12 cellular contexts compared by ENCODE assay signal in the genomic region with DNA sequence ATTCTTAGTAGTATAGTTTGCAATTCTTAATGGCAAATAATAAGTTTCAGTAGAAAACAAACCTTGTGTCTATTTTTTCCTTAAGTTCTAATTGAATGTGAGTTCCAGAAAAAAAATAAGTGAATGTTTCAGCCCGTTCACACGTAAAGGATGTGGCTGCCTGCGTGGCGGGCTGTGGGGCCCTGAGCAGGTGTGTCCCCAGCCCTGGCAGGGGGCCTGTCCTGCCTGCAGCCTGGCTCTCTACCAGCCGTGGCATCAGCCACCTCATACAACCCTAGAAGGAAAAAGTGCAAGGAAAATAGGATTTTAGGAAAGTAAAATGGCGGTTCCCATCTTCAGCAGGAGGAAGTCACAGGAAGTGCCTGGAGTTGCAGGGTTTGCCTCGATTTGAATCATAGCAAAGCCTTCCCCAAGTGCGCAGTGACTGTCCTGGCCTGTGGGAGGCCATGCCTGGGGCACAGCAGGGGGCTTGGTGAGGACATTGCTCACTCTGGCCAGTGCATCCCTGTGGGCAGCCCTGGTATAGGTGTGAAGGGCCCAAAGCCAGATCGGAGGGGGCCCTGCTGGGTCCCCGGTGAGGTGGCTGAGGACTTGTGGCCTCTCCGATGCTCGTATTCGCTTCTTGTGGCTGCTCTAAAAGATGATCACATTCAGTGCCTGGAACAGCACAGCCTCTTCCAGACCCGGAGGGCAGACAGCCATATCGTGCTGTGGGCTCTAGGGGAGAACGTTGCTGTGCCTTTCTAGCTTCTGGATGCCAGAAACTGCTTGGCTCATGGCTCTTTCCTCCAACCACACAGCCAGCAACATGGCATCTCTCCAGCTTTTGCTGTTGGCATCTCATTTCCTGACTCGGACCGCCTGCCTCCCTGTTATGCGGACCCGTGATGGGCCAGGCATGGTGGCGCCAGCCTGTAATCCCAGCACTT. TPM values are rescaled to one million over a fixed set of nuclear protein-coding genes. Genes with fewer than 3 reads are reported as not detected.
DNase-seq lines count a peak whose midpoint lies in the region; ATAC-seq, FAIRE-seq and TF ChIP-seq lines count a peak whose summit lies in the region.
"Had no signal": no experiment of that assay in that cellular context is flagged by ENCODE, and none has a peak within 500 bp of the region (broad histone marks: within the 10 kb centered on the region; RNA-seq: fewer than 3 reads in every experiment).

No MANE protein-coding gene starts in this region.

- peaks cover 7% of the 10 kb centered on the region for H3K79me2 ChIP-seq in astrocyte (ENCODE audit: insufficient read depth, low read length)

- no peak overlapping the region for H3K4me3 Mint-ChIP-seq in CD4-positive, alpha-beta memory T cell
- no peak overlapping the region for H3K4me3 Mint-ChIP-seq in astrocyte (ENCODE audit: unreplicated experiment)
- H3K4me3 Mint-ChIP-seq: dendritic cell treated with granulocyte-macrophage colony-stimulating factor and Interleukin-4, amounts not matched to agents 40 ng/mL and 50 ng/mL, for 4 days had no signal

- ATAC-seq in upper lobe of right lung: no peak
- ATAC-seq in HG02870 (IDR thresholded peaks at IDR 0.05; ENCODE audit: unreplicated experiment): no peak
- ATAC-seq: mucosa of descending colon had no signal

- DNase-seq in CD4-positive, alpha-beta memory T cell: no peak
- peak; percentile 14 for DNase-seq in astrocyte (ENCODE audit: low read depth)
- peak; percentile 52 for DNase-seq in myocyte (ENCODE audit: low read depth)
- DNase-seq in upper lobe of right lung: no peak
- DNase-seq in SJCRH30: no peak
- no peak for DNase-seq in sigmoid colon
- DNase-seq: mucosa of descending colon; stimulated activated CD4-positive, alpha-beta T cell treated with anti-CD3 and anti-CD28 coated beads, Interleukin-12 subunit alpha, Interleukin-12 subunit beta, amount 100 ng/mL, for 4 hours; stimulated activated naive CD4-positive, alpha-beta T cell treated with Interleukin-2 at 50 U/mL for 16 hours had no signal

- TF ChIP-seq CTCF in HEK293 (tag by site-specific recombination; IDR thresholded peaks at IDR 0.05) (peak; percentile 35; the same call in 1 of the 2 replicates), astrocyte (IDR thresholded peaks at IDR 0.05; ENCODE audit: insufficient read depth, low read depth, low read length) (no peak), upper lobe of right lung (IDR thresholded peaks at IDR 0.05) (no peak), sigmoid colon (IDR thresholded peaks at IDR 0.05) (no peak)

- H3K4me1 ChIP-seq in CD4-positive, alpha-beta memory T cell (ENCODE audit: insufficient read depth, low read length): no peaks in the 10 kb centered on the region
- H3K4me1 ChIP-seq in HEK293 (ENCODE audit: control insufficient read depth, insufficient read depth, low read length) (no peaks in the 10 kb centered on the region), astrocyte (ENCODE audit: insufficient read depth, low read length) (no peaks in the 10 kb centered on the region), upper lobe of right lung (no peaks in the 10 kb centered on the region), SJCRH30 (no peaks in the 10 kb centered on the region), sigmoid colon (peaks cover 0 to 7% (median 0%) of the 10 kb centered on the region in 4 donors)

- CTCF ChIA-PET in CD4-positive, alpha-beta memory T cell (lab: Charles Lee; ENCODE audit: partially characterized antibody): no interaction called here
- CTCF ChIA-PET in HEK293 (lab: Yijun Ruan, JAX): interaction anchor here (0.7 kb wide), 1 partner anchor 204 kb away, joined by 3 read pairs; no protein-coding TSS in a partner anchor

- peaks cover 0 to 4% (median under 1%) of the 10 kb centered on the region in 4 donors for H3K4me1 Mint-ChIP-seq in CD4-positive, alpha-beta memory T cell
- H3K4me1 Mint-ChIP-seq in astrocyte (ENCODE audit: low read depth, unreplicated experiment): peaks cover under 1% of the 10 kb centered on the region

- no peak for FAIRE-seq in astrocyte (lab: Jason Lieb, UNC)

- no peak overlapping the region for H3K27ac ChIP-seq in CD4-positive, alpha-beta memory T cell (ENCODE audit: low read depth, low read length)
- H3K27ac ChIP-seq in HEK293 (ENCODE audit: extremely low read depth, low read depth, low read length) (no peak overlapping the region), astrocyte (ENCODE audit: low read depth, low read length) (no peak overlapping the region), upper lobe of right lung (no peak overlapping the region), SJCRH30 (no peak overlapping the region), sigmoid colon (peak overlapping the region in 2 of 4 donors; percentile 34 to 43)

- peaks cover 6% of the 10 kb centered on the region for H4K20me1 ChIP-seq in astrocyte (ENCODE audit: insufficient read depth, low read length)

- POLR2A ChIA-PET in CD4-positive, alpha-beta memory T cell (lab: Charles Lee; ENCODE audit: partially characterized antibody): no interaction called here
- POLR2A ChIA-PET in HEK293 (lab: Yijun Ruan, JAX): interaction anchor here (0.5 to 1.9 kb wide), 4 partner anchors 12 to 28 kb away, joined by 4 to 7 read pairs (median 4); a partner anchor contains a TSS

- WGBS in sigmoid colon, 2 donors: 87 to 88% methylated on average over 21 of the region's 21 CpGs

- no peak overlapping the region for H3K4me3 ChIP-seq in CD4-positive, alpha-beta memory T cell (ENCODE audit: low read length in 2 of 2)
- H3K4me3 ChIP-seq in HEK293 (ENCODE audit: low read depth, low read length): no peak overlapping the region
- H3K4me3 ChIP-seq in astrocyte (ENCODE audit: insufficient read depth, low read depth, low read length): no peak overlapping the region
- H3K4me3 ChIP-seq in upper lobe of right lung: no peak overlapping the region
- no peak overlapping the region for H3K4me3 ChIP-seq in SJCRH30
- no peak overlapping the region for H3K4me3 ChIP-seq in sigmoid colon
- H3K4me3 ChIP-seq: mucosa of descending colon had no signal

- H3K9me3 Mint-ChIP-seq in CD4-positive, alpha-beta memory T cell: no peaks in the 10 kb centered on the region
- H3K9me3 Mint-ChIP-seq in astrocyte (ENCODE audit: unreplicated experiment): no peaks in the 10 kb centered on the region
- H3K9me3 Mint-ChIP-seq: dendritic cell treated with granulocyte-macrophage colony-stimulating factor and Interleukin-4, amounts not matched to agents 40 ng/mL and 50 ng/mL, for 4 days had no signal

- H3K27ac Mint-ChIP-seq in CD4-positive, alpha-beta memory T cell: peak overlapping the region in 5 of 7 donors; percentile 30 to 79 (median 42)
- H3K27ac Mint-ChIP-seq in astrocyte (ENCODE audit: unreplicated experiment): no peak overlapping the region
- H3K27ac Mint-ChIP-seq: dendritic cell treated with granulocyte-macrophage colony-stimulating factor and Interleukin-4, amounts not matched to agents 40 ng/mL and 50 ng/mL, for 4 days had no signal

- no peaks in the 10 kb centered on the region for H3K27me3 Mint-ChIP-seq in CD4-positive, alpha-beta memory T cell
- H3K27me3 Mint-ChIP-seq in astrocyte (ENCODE audit: low read depth, unreplicated experiment): no peaks in the 10 kb centered on the region
- H3K27me3 Mint-ChIP-seq: dendritic cell treated with granulocyte-macrophage colony-stimulating factor and Interleukin-4, amounts not matched to agents 40 ng/mL and 50 ng/mL, for 4 days had no signal

- no peak overlapping the region for H3K9ac ChIP-seq in astrocyte (ENCODE audit: low read length)

- H3K27me3 ChIP-seq in CD4-positive, alpha-beta memory T cell (ENCODE audit: insufficient read depth, low read length): no peaks in the 10 kb centered on the region
- H3K27me3 ChIP-seq in astrocyte (ENCODE audit: insufficient read depth, low read length): no peaks in the 10 kb centered on the region
- H3K27me3 ChIP-seq in upper lobe of right lung: no peaks in the 10 kb centered on the region
- H3K27me3 ChIP-seq in SJCRH30: no peaks in the 10 kb centered on the region
- no peaks in the 10 kb centered on the region for H3K27me3 ChIP-seq in sigmoid colon

- peaks cover 4 to 43% of the 10 kb centered on the region in 2 donors for H3K36me3 Mint-ChIP-seq in CD4-positive, alpha-beta memory T cell
- peaks cover 10% of the 10 kb centered on the region for H3K36me3 Mint-ChIP-seq in astrocyte (ENCODE audit: low read depth, unreplicated experiment)

- peak overlapping the region; percentile 5 for H3K4me2 ChIP-seq in astrocyte (ENCODE audit: low read length)

- H2AFZ ChIP-seq in astrocyte (ENCODE audit: low read depth, low read length): no peak overlapping the region

- TF ChIP-seq EP300 in sigmoid colon (IDR thresholded peaks at IDR 0.05): no peak

- intact Hi-C loops in CD4-positive, alpha-beta memory T cell (cut with micrococcal nuclease): no loop called here
- intact Hi-C loops in upper lobe of right lung (cut with DNase I) (no loop called here), sigmoid colon (cut with DNase I) (no loop called here)

- no peaks in the 10 kb centered on the region for H3K9me3 ChIP-seq in CD4-positive, alpha-beta memory T cell (ENCODE audit: control insufficient read depth in 1 of 2, low read length in 2 of 2)
- H3K9me3 ChIP-seq in HEK293 (ENCODE audit: control insufficient read depth, insufficient read depth, low read depth, low read length) (no peaks in the 10 kb centered on the region), astrocyte (ENCODE audit: insufficient read depth, low read depth, low read length) (no peaks in the 10 kb centered on the region), upper lobe of right lung (no peaks in the 10 kb centered on the region), SJCRH30 (replicated peaks) (no peaks in the 10 kb centered on the region), sigmoid colon (no peaks in the 10 kb centered on the region)
- H3K9me3 ChIP-seq: mucosa of descending colon had no signal

- peaks cover 17% of the 10 kb centered on the region for H3K36me3 ChIP-seq in CD4-positive, alpha-beta memory T cell (ENCODE audit: insufficient read depth, low read length)
- H3K36me3 ChIP-seq in HEK293 (ENCODE audit: control insufficient read depth in 2 of 2, insufficient read depth in 1 of 2, low read length in 2 of 2) (peaks cover 3 to 90% of the 10 kb centered on the region in 2 experiments; a peak in 2 of 3 replicates), astrocyte (ENCODE audit: insufficient read depth, low read length) (peaks cover 5% of the 10 kb centered on the region), upper lobe of right lung (peaks cover 54% of the 10 kb centered on the region), SJCRH30 (peaks cover 31% of the 10 kb centered on the region), sigmoid colon (peaks cover 20 to 76% (median 45%) of the 10 kb centered on the region in 4 donors)

- TF ChIP-seq POLR2A in sigmoid colon (IDR thresholded peaks at IDR 0.05): no peak

RNA-seq across cellular contexts. Expression of a gene that starts 12.6 kb away (rescaled TPM):
- total RNA-seq in CD4-positive, alpha-beta memory T cell: 10 to 100 TPM; 18.8 TPM
- 10 to 100 TPM; 29.4 to 50.3 TPM for polyA plus RNA-seq in CD4-positive, alpha-beta memory T cell
- total RNA-seq in astrocyte: 25.5 and 26.1 TPM in 2 replicates
- total RNA-seq in myocyte: 19.5 and 20.1 TPM in 2 replicates
- 26.2 TPM for polyA plus RNA-seq in myocyte (2012)
- 14.9 TPM for total RNA-seq in upper lobe of right lung
- 113 and 121 TPM in 2 replicates for total RNA-seq in SJCRH30 (2014; rRNA removed; shearing (Covaris generic))
- 10 to 100 TPM in 2 of 4 donors, 1 to 10 TPM in 2; 7.4 to 13.8 (median 10.8) TPM for total RNA-seq in sigmoid colon
- 10 to 100 TPM; 18.6 to 53.0 (median 23.8) TPM for polyA plus RNA-seq in sigmoid colon

RNA-seq across cellular contexts. Expression of a gene that starts 27.8 kb away (rescaled TPM):
- total RNA-seq in CD4-positive, alpha-beta memory T cell: 10 to 100 TPM; 98.9 to 99.5 TPM
- polyA plus RNA-seq in CD4-positive, alpha-beta memory T cell: 10 to 100 TPM; 19.3 to 31.7 TPM
- 15.8 and 19.7 TPM in 2 replicates for total RNA-seq in astrocyte
- total RNA-seq in myocyte: 18.7 and 21.4 TPM in 2 replicates
- 23.5 TPM for polyA plus RNA-seq in myocyte (2012)
- 36.5 TPM for total RNA-seq in upper lobe of right lung
- total RNA-seq in SJCRH30 (2014; rRNA removed; shearing (Covaris generic)): 48.8 and 53.2 TPM in 2 replicates
- total RNA-seq in sigmoid colon: 10 to 100 TPM; 21.1 to 49.8 (median 29.9) TPM
- polyA plus RNA-seq in sigmoid colon: 10 to 100 TPM in 2 of 3 donors, 1 to 10 TPM in 1; 9.6 to 31.8 (median 20.1) TPM

RNA-seq across cellular contexts. Expression of a gene that starts 36.6 kb away (rescaled TPM):
- 10 to 100 TPM; 87.7 to 96.9 TPM for total RNA-seq in CD4-positive, alpha-beta memory T cell
- 10 to 100 TPM; 49.2 to 58.4 TPM for polyA plus RNA-seq in CD4-positive, alpha-beta memory T cell
- total RNA-seq in astrocyte (75.4 and 83.2 TPM in 2 replicates), myocyte (92.4 and 95.2 TPM in 2 replicates), upper lobe of right lung (72.0 TPM), sigmoid colon (10 to 100 TPM; 35.2 to 69.8 (median 45.2) TPM)
- 99.3 TPM for polyA plus RNA-seq in myocyte (2012)
- total RNA-seq in SJCRH30 (2014; rRNA removed; shearing (Covaris generic)): 73.5 and 78.0 TPM in 2 replicates
- polyA plus RNA-seq in sigmoid colon: 10 to 100 TPM; 27.6 to 70.7 (median 29.4) TPM

RNA-seq across cellular contexts. Expression of a gene that starts 37.1 kb away (rescaled TPM):
- total RNA-seq in CD4-positive, alpha-beta memory T cell: 10 to 100 TPM; 27.8 to 28.2 TPM
- polyA plus RNA-seq in CD4-positive, alpha-beta memory T cell: 10 to 100 TPM; 31.7 to 42.9 TPM
- total RNA-seq in astrocyte (46.0 and 47.2 TPM in 2 replicates), myocyte (50.0 and 54.7 TPM in 2 replicates), upper lobe of right lung (46.1 TPM), sigmoid colon (10 to 100 TPM; 28.9 to 44.7 (median 38.4) TPM)
- polyA plus RNA-seq in myocyte (2012): 53.1 TPM
- total RNA-seq in SJCRH30 (2014; rRNA removed; shearing (Covaris generic)): 48.9 and 51.9 TPM in 2 replicates
- polyA plus RNA-seq in sigmoid colon: 100 to 1,000 TPM in 2 of 3 donors, 10 to 100 TPM in 1; 69.3 to 112 (median 109) TPM

Comparison
In these comparisons a context has a peak if more than half of its experiments do, and no peak if none do; other contexts are left out.
1. DNase-seq: peak in astrocyte (single experiment) and myocyte (single experiment); none in CD4-positive, alpha-beta memory T cell (0 of 5), upper lobe of right lung (single experiment), SJCRH30 (0 of 2) and sigmoid colon (single experiment).